21 cellular contexts compared by ENCODE assay signal in the genomic region with DNA sequence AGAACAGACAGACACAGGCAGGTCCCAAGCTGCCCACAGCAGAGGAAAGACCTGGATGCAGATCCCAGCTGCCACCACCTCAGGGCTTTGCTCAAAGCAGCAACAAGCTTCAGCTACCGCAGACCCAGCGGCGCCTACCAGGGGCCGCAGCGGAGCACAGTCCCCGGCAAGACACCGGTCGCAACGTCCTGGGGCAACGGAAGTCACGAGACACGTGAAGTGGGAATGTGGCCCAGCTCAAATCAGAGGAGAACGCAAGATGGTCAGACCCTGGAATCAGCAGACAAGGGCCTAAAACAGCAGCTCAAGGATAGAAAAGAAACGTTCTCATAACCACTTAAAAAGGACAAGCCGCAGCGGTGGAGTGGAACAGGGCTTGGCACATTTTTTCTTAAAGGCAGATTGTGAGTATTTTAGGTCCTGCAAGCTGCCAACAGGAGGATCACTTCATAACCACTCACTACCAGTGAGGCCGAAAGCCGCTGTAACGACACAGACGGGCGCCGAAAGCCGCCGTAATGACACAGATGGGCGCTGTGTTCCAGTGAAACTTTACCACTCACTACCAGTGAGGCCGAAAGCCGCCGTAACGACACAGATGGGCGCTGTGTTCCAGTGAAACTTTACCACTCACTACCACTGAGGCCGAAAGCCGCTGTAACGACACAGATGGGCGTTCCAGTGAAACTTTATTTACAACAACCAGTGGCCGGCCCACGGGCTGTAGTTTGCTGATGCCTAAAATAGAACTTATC. TPM values are rescaled to one million over a fixed set of nuclear protein-coding genes. Genes with fewer than 3 reads are reported as not detected.
DNase-seq lines count a peak whose midpoint lies in the region; ATAC-seq, FAIRE-seq and TF ChIP-seq lines count a peak whose summit lies in the region.
"Had no signal": no experiment of that assay in that cellular context is flagged by ENCODE, and none has a peak within 500 bp of the region (broad histone marks: within the 10 kb centered on the region; RNA-seq: fewer than 3 reads in every experiment).

No MANE protein-coding gene starts in this region.

- H3K4me3 Mint-ChIP-seq in GM23338: no peak overlapping the region
- H3K4me3 Mint-ChIP-seq: activated T-helper 17 cell treated with anti-CD3 and anti-CD28 coated beads, Interleukin-2, amount 50 U/mL, for 72 hours; brain; CD4-positive, alpha-beta memory T cell; dendritic cell treated with granulocyte-macrophage colony-stimulating factor and Interleukin-4, amounts not matched to agents 40 ng/mL and 50 ng/mL, for 4 days; HFFc6; mesothelial cell of epicardium had no signal

- no peaks in the 10 kb centered on the region for H3K9me2 ChIP-seq in GM23338 (ENCODE audit: insufficient read depth)

- no peaks in the 10 kb centered on the region for H3K79me2 ChIP-seq in ACC112 (ENCODE audit: control insufficient read depth, insufficient read depth, low read length, unreplicated experiment)
- H3K79me2 ChIP-seq in GM23338 (replicated peaks; ENCODE audit: insufficient read depth): no peaks in the 10 kb centered on the region
- H3K79me2 ChIP-seq in K562 (ENCODE audit: control insufficient read depth, insufficient read depth, low read length): no peaks in the 10 kb centered on the region
- no peaks in the 10 kb centered on the region for H3K79me2 ChIP-seq in mesendoderm (ENCODE audit: control insufficient read depth, insufficient read depth, low read length)

- H2BK120ac ChIP-seq in mesendoderm (ENCODE audit: low read depth, low read length): no peak overlapping the region

- H3K23ac ChIP-seq in mesendoderm (ENCODE audit: low read length): peak overlapping the region; percentile 66

- H3K9me3 Mint-ChIP-seq in GM23338: no peaks in the 10 kb centered on the region; the same call in 1 of the 3 replicates
- H3K9me3 Mint-ChIP-seq: activated T-helper 17 cell treated with anti-CD3 and anti-CD28 coated beads, Interleukin-2, amount 50 U/mL, for 72 hours; CD4-positive, alpha-beta memory T cell; dendritic cell treated with granulocyte-macrophage colony-stimulating factor and Interleukin-4, amounts not matched to agents 40 ng/mL and 50 ng/mL, for 4 days; HFFc6 had no signal

- H3K27ac ChIP-seq in ACC112 (ENCODE audit: low read depth, low read length) (no peak overlapping the region), GM23338 (ENCODE audit: low read depth) (no peak overlapping the region), K562 (ENCODE audit: extremely low read depth, low read depth, low read length) (no peak overlapping the region), mesendoderm (ENCODE audit: low read depth, low read length) (no peak overlapping the region), body of pancreas (no peak overlapping the region)
- H3K27ac ChIP-seq: epithelial cell of prostate, prostate gland, skin epidermis had no signal

- in situ Hi-C loops in K562 (cut with MboI): no loop called here

- H2AK5ac ChIP-seq in mesendoderm (ENCODE audit: low read length): no peak overlapping the region

- no peaks in the 10 kb centered on the region for H3K79me1 ChIP-seq in mesendoderm (ENCODE audit: low read length)

- no peaks in the 10 kb centered on the region for H3F3A ChIP-seq in GM23338 (replicated peaks; ENCODE audit: low read depth)

- TF ChIP-seq CTCF in GM23338 (conservative IDR thresholded peaks at IDR 0.05; ENCODE audit: low read depth in 2 of 2) (peak in 1 of 2 experiments; percentile 30; a peak in 2 of 4 replicates), K562 (IDR thresholded peaks at IDR 0.05 in 2 of 3, conservative IDR thresholded peaks at IDR 0.05 in 1 of 3; ENCODE audit: insufficient read depth in 2 of 3, low read depth in 1 of 3, low read length in 3 of 3) (no peak), body of pancreas (IDR thresholded peaks at IDR 0.05) (no peak)

- H2AFZ ChIP-seq in ACC112 (ENCODE audit: low read length, unreplicated experiment) (no peak overlapping the region), GM23338 (no peak overlapping the region), K562 (ENCODE audit: low read depth, low read length) (no peak overlapping the region)

- intact Hi-C loops in K562 (cut with micrococcal nuclease) (no loop called here), body of pancreas (cut with DNase I) (no loop called here)

- CTCF ChIA-PET in K562 (lab: Yijun Ruan, JAX; ENCODE audit: low intra/inter-chr PET ratio): no interaction called here

- H3K9me3 ChIP-seq in K562 (replicated peaks; ENCODE audit: control insufficient read depth, insufficient read depth, low read depth, low read length): no peaks in the 10 kb centered on the region
- no peaks in the 10 kb centered on the region for H3K9me3 ChIP-seq in body of pancreas
- H3K9me3 ChIP-seq: prostate gland had no signal

- no peak overlapping the region for H3K27ac Mint-ChIP-seq in GM23338
- H3K27ac Mint-ChIP-seq: activated T-helper 17 cell treated with anti-CD3 and anti-CD28 coated beads, Interleukin-2, amount 50 U/mL, for 72 hours; dendritic cell treated with granulocyte-macrophage colony-stimulating factor and Interleukin-4, amounts not matched to agents 40 ng/mL and 50 ng/mL, for 4 days; HFFc6; mesothelial cell of epicardium had no signal

- H3K36me3 Mint-ChIP-seq in GM23338 (ENCODE audit: low read depth): no peaks in the 10 kb centered on the region; the same call in 2 of the 3 replicates
- H3K36me3 Mint-ChIP-seq: brain; CD4-positive, alpha-beta memory T cell; mesothelial cell of epicardium had no signal

- H3K4me2 ChIP-seq in GM23338 (no peak overlapping the region), K562 (ENCODE audit: insufficient read depth, low read length) (no peak overlapping the region), mesendoderm (ENCODE audit: low read length) (no peak overlapping the region)

- no peak for TF ChIP-seq EP300 in K562 (IDR thresholded peaks at IDR 0.05; ENCODE audit: low read length)

- H3K4me1 ChIP-seq in ACC112 (ENCODE audit: control insufficient read depth, insufficient read depth, low read length, unreplicated experiment): no peaks in the 10 kb centered on the region
- H3K4me1 ChIP-seq in GM23338 (ENCODE audit: insufficient read depth): no peaks in the 10 kb centered on the region
- H3K4me1 ChIP-seq in K562 (replicated peaks in 1 of 2; ENCODE audit: control insufficient read depth in 2 of 2, insufficient read depth in 2 of 2, low read length in 2 of 2): peaks cover 0 to 46% of the 10 kb centered on the region in 2 experiments; a peak in 3 of 5 replicates
- H3K4me1 ChIP-seq in mesendoderm (ENCODE audit: control insufficient read depth, low read depth, low read length): no peaks in the 10 kb centered on the region
- peaks cover 8% of the 10 kb centered on the region for H3K4me1 ChIP-seq in body of pancreas
- H3K4me1 ChIP-seq: prostate gland had no signal

- no peak overlapping the region for H4K8ac ChIP-seq in mesendoderm (ENCODE audit: low read depth, low read length)

- no peak overlapping the region for H2BK15ac ChIP-seq in mesendoderm (replicated peaks; ENCODE audit: low read depth)

- WGBS in K562 (ENCODE audit: insufficient coverage, low coverage, missing lambda C conversion rate): 36% methylated on average over 36 of the region's 36 CpGs
- no CpG with 5 or more reads among the region's 36 CpGs for WGBS in mesendoderm (ENCODE audit: extremely low coverage, insufficient coverage, low lambda C conversion rate)
- WGBS in body of pancreas, 2 donors: 74 to 75% methylated on average over 33 to 36 of the region's 36 CpGs

- H3K56ac ChIP-seq in mesendoderm (ENCODE audit: low read length): no peak overlapping the region

- no peak for TF ChIP-seq POLR2A in K562 (conservative IDR thresholded peaks at IDR 0.05)
- TF ChIP-seq POLR2A in body of pancreas (IDR thresholded peaks at IDR 0.05): no peak

- no peak for TF ChIP-seq RAD21 in K562 (CRISPR knock-in tag; conservative IDR thresholded peaks at IDR 0.05 in 1 of 2, IDR thresholded peaks at IDR 0.05 in 1 of 2)

- no peak overlapping the region for H3K9ac ChIP-seq in K562 (ENCODE audit: insufficient read depth in 1 of 2, low read depth in 2 of 2, low read length in 2 of 2)
- no peak overlapping the region for H3K9ac ChIP-seq in mesendoderm (ENCODE audit: low read length)

- peak; percentile 61 for ATAC-seq in GM23338
- ATAC-seq in K562: peak; percentile 33
- no peak for ATAC-seq in body of pancreas
- no peak for ATAC-seq in HG02798 (IDR thresholded peaks at IDR 0.05; ENCODE audit: poor library complexity, unreplicated experiment)
- ATAC-seq: activated T-helper 17 cell treated with anti-CD3 and anti-CD28 coated beads, Interleukin-2, amount 50 U/mL, for 72 hours had no signal

- POLR2A ChIA-PET in K562 (lab: Yijun Ruan, JAX): interaction anchor here (0.6 to 1.2 kb wide), 4 partner anchors 9 to 373 kb away, joined by 3 read pairs; no protein-coding TSS in a partner anchor

- DNase-seq in GM23338 (ENCODE audit: low spot score): peak; percentile 40
- no peak for DNase-seq in K562 (ENCODE audit: extremely low read depth in 1 of 4, low spot score in 3 of 4)
- DNase-seq in mesendoderm: peak; percentile 53
- DNase-seq in NCI-H1092 (lab: John Stamatoyannopoulos, UW): no peak
- DNase-seq in body of pancreas: no peak
- DNase-seq in NCI-H2196 treated with DMSO at 0.1 percent for 48 hours (lab: John Stamatoyannopoulos, UW; ENCODE audit: unreplicated experiment): no peak
- DNase-seq: foreskin fibroblast; HFFc6; NCI-H1048; stimulated activated CD4-positive, alpha-beta T cell treated with anti-CD3 and anti-CD28 coated beads, Interleukin-2, amount 100 ng/mL, for 48 hours had no signal

- peaks cover 62% of the 10 kb centered on the region for H3K27me3 ChIP-seq in ACC112 (ENCODE audit: insufficient read depth, low read length)
- no peaks in the 10 kb centered on the region for H3K27me3 ChIP-seq in GM23338 (ENCODE audit: insufficient read depth)
- peaks cover 63 to 83% of the 10 kb centered on the region in 2 experiments for H3K27me3 ChIP-seq in K562 (ENCODE audit: control insufficient read depth in 2 of 2, insufficient read depth in 2 of 2, low read length in 2 of 2)
- H3K27me3 ChIP-seq in mesendoderm (ENCODE audit: insufficient read depth, low read length, poor library complexity): peaks cover 16% of the 10 kb centered on the region
- peaks cover 0 to 4% of the 10 kb centered on the region in 2 donors for H3K27me3 ChIP-seq in body of pancreas

- H3K9me1 ChIP-seq in K562 (ENCODE audit: control insufficient read depth, insufficient read depth, low read length): peaks cover 3% of the 10 kb centered on the region

- H2BK5ac ChIP-seq in mesendoderm (ENCODE audit: low read length): no peak overlapping the region

- peaks cover 4% of the 10 kb centered on the region for H3K4me1 Mint-ChIP-seq in GM23338
- H3K4me1 Mint-ChIP-seq: activated T-helper 17 cell treated with anti-CD3 and anti-CD28 coated beads, Interleukin-2, amount 50 U/mL, for 72 hours; brain; mesothelial cell of epicardium had no signal

- FAIRE-seq in K562 (lab: Jason Lieb, UNC): no peak
- FAIRE-seq: urothelium cell line had no signal

- H3K4me3 ChIP-seq in ACC112 (ENCODE audit: low read depth, low read length): peak overlapping the region; percentile 14; the same call in 1 of the 2 replicates
- H3K4me3 ChIP-seq in GM23338: no peak overlapping the region
- H3K4me3 ChIP-seq in K562: no peak overlapping the region
- no peak overlapping the region for H3K4me3 ChIP-seq in mesendoderm (ENCODE audit: low read length)
- no peak overlapping the region for H3K4me3 ChIP-seq in body of pancreas
- H3K4me3 ChIP-seq: prostate gland, skin epidermis had no signal

- H4K20me1 ChIP-seq in GM23338 (replicated peaks; ENCODE audit: insufficient read depth) (no peaks in the 10 kb centered on the region), K562 (replicated peaks; ENCODE audit: control insufficient read depth, insufficient read depth, low read length) (peaks cover 11% of the 10 kb centered on the region)

- no peaks in the 10 kb centered on the region for H3K36me3 ChIP-seq in ACC112 (ENCODE audit: insufficient read depth, low read length)
- no peaks in the 10 kb centered on the region for H3K36me3 ChIP-seq in GM23338 (ENCODE audit: insufficient read depth)
- H3K36me3 ChIP-seq in K562 (ENCODE audit: control insufficient read depth, insufficient read depth, low read length): no peaks in the 10 kb centered on the region
- H3K36me3 ChIP-seq in mesendoderm (ENCODE audit: control insufficient read depth, insufficient read depth, low read length): no peaks in the 10 kb centered on the region
- H3K36me3 ChIP-seq in body of pancreas (replicated peaks in 1 of 2; ENCODE audit: insufficient read depth in 1 of 2, low read depth in 2 of 2): no peaks in the 10 kb centered on the region
- H3K36me3 ChIP-seq: prostate gland had no signal

- peaks cover 77% of the 10 kb centered on the region for H3K27me3 Mint-ChIP-seq in GM23338 (ENCODE audit: insufficient read depth, low read depth, poor library complexity)

- H3K18ac ChIP-seq in mesendoderm (ENCODE audit: low read length): no peak overlapping the region

- BruUV-seq in K562 (replicated peaks; lab: Mats Ljungman, UMichigan): no TSS peak

- no peak overlapping the region for H4K5ac ChIP-seq in mesendoderm (ENCODE audit: low read length)

- no peak overlapping the region for H3K4ac ChIP-seq in mesendoderm (ENCODE audit: low read depth, low read length)

RNA-seq across cellular contexts. Expression of a gene that starts 21.7 kb away (rescaled TPM):
- 2.2 and 3.1 TPM in 2 replicates for total RNA-seq in GM23338 (2014; rRNA removed; shearing (Covaris generic))
- 0.39 and 0.75 TPM in 2 replicates for polyA plus RNA-seq in GM23338 (2016; fragmentation: Nextera tagmentation; extraction: Ambion mirVana)
- 2.7 and 4.4 TPM in 2 replicates for total RNA-seq in K562 (2011; cell fraction: chromatin; rRNA removed; ENCODE audit: low replicate concordance)
- 4.6 and 5.5 TPM in 2 replicates for total RNA-seq in K562 (2011; cell fraction: nucleolus; rRNA removed)
- total RNA-seq in K562 (2011; cell fraction: nucleoplasm; rRNA removed): 3.2 and 4.1 TPM in 2 replicates
- 4.7 and 6.7 TPM in 2 replicates for total RNA-seq in K562 (2014; rRNA removed)
- total RNA-seq in K562 (2014; rRNA removed; fragmentation: Illumina TruSeq; extraction: Trizol): 1.3 and 1.5 TPM in 2 replicates
- 2.1 and 2.9 TPM in 2 replicates for total RNA-seq in K562 (2015; rRNA removed; fragmentation: Illumina TruSeq; extraction: Trizol)
- total RNA-seq in K562 (2021): 4.0 and 4.4 TPM in 2 replicates
- polyA plus RNA-seq in K562 (2011; rRNA removed): 2.6 and 3.7 TPM in 2 replicates
- 3.0 and 6.6 TPM in 2 replicates for polyA plus RNA-seq in K562 (2011; cell fraction: cytosol; rRNA removed)
- polyA plus RNA-seq in K562 (2011; cell fraction: nucleus; rRNA removed): 4.7 and 8.2 TPM in 2 replicates
- polyA plus RNA-seq in K562 (2012): 3.0 and 3.6 TPM in 2 replicates
- 3.6 and 3.7 TPM in 2 replicates for polyA plus RNA-seq in K562 (2014; fragmentation: Illumina TruSeq; extraction: Trizol)
- not detected for polyA plus RNA-seq in K562 (2014; fragmentation: Nextera tagmentation; extraction: Ambion mirVana)
- polyA plus RNA-seq in K562 (2014; rRNA removed): 5.8 and 7.3 TPM in 2 replicates
- polyA minus RNA-seq in K562 (2011; rRNA and poly(A)+ RNA removed): 0.99 and 1.2 TPM in 2 replicates
- polyA minus RNA-seq in K562 (2011; cell fraction: cytosol; rRNA and poly(A)+ RNA removed): 0.82 and 2.1 TPM in 2 replicates
- 3.0 and 3.6 TPM in 2 replicates for polyA minus RNA-seq in K562 (2011; cell fraction: nucleus; rRNA and poly(A)+ RNA removed)
- polyA plus RNA-seq in mesendoderm (2013, experiment 1 of 2): 1.1 TPM
- 1.1 TPM for polyA plus RNA-seq in mesendoderm (2013, experiment 2 of 2)
- total RNA-seq in body of pancreas: 1 to 10 TPM; 2.0 to 4.7 TPM

RNA-seq across cellular contexts. Expression of a gene that starts 59.5 kb away (rescaled TPM):
- 24.2 and 31.6 TPM in 2 replicates for total RNA-seq in GM23338 (2014; rRNA removed; shearing (Covaris generic))
- 13.4 and 13.8 TPM in 2 replicates for polyA plus RNA-seq in GM23338 (2016; fragmentation: Nextera tagmentation; extraction: Ambion mirVana)
- 103 and 177 TPM in 2 replicates for total RNA-seq in K562 (2011; cell fraction: chromatin; rRNA removed; ENCODE audit: low replicate concordance)
- total RNA-seq in K562 (2011; cell fraction: nucleolus; rRNA removed): 66.8 and 69.0 TPM in 2 replicates
- total RNA-seq in K562 (2011; cell fraction: nucleoplasm; rRNA removed): 75.2 and 79.0 TPM in 2 replicates
- 22.4 and 27.5 TPM in 2 replicates for total RNA-seq in K562 (2014; rRNA removed)
- 13.9 and 16.5 TPM in 2 replicates for total RNA-seq in K562 (2014; rRNA removed; fragmentation: Illumina TruSeq; extraction: Trizol)
- total RNA-seq in K562 (2015; rRNA removed; fragmentation: Illumina TruSeq; extraction: Trizol): 22.4 and 22.9 TPM in 2 replicates
- 41.0 and 41.9 TPM in 2 replicates for total RNA-seq in K562 (2021)
- polyA plus RNA-seq in K562 (2011; rRNA removed): 15.5 and 18.8 TPM in 2 replicates
- 12.0 and 15.7 TPM in 2 replicates for polyA plus RNA-seq in K562 (2011; cell fraction: cytosol; rRNA removed)
- polyA plus RNA-seq in K562 (2011; cell fraction: nucleus; rRNA removed): 37.6 and 54.4 TPM in 2 replicates
- polyA plus RNA-seq in K562 (2012): 34.5 and 78.0 TPM in 2 replicates
- polyA plus RNA-seq in K562 (2014; fragmentation: Illumina TruSeq; extraction: Trizol): 22.9 and 25.8 TPM in 2 replicates
- 1 to 10 TPM; 1.4 to 3.7 TPM for polyA plus RNA-seq in K562 (2014; fragmentation: Nextera tagmentation; extraction: Ambion mirVana)
- 25.6 and 26.4 TPM in 2 replicates for polyA plus RNA-seq in K562 (2014; rRNA removed)
- polyA minus RNA-seq in K562 (2011; rRNA and poly(A)+ RNA removed): 13.4 and 17.1 TPM in 2 replicates
- polyA minus RNA-seq in K562 (2011; cell fraction: cytosol; rRNA and poly(A)+ RNA removed): 14.6 and 14.7 TPM in 2 replicates
- polyA minus RNA-seq in K562 (2011; cell fraction: nucleus; rRNA and poly(A)+ RNA removed): 18.3 and 25.2 TPM in 2 replicates
- polyA plus RNA-seq in mesendoderm (2013, experiment 1 of 2): 16.9 TPM
- 16.9 TPM for polyA plus RNA-seq in mesendoderm (2013, experiment 2 of 2)
- total RNA-seq in body of pancreas: 10 to 100 TPM; 32.2 to 79.1 TPM

Comparison
In these comparisons a context has a peak if more than half of its experiments do, and no peak if none do; other contexts are left out.
1. ATAC-seq: peak in GM23338 (single experiment) and K562 (single experiment); none in body of pancreas (single experiment) and HG02798 (single experiment).
2. DNase-seq: peak in GM23338 (single experiment) and mesendoderm (single experiment); none in K562 (0 of 4), NCI-H1092 (single experiment), body of pancreas (0 of 4) and NCI-H2196 treated with DMSO at 0.1 percent for 48 hours (single experiment).